8 cellular contexts compared by ENCODE assay signal in the genomic region with DNA sequence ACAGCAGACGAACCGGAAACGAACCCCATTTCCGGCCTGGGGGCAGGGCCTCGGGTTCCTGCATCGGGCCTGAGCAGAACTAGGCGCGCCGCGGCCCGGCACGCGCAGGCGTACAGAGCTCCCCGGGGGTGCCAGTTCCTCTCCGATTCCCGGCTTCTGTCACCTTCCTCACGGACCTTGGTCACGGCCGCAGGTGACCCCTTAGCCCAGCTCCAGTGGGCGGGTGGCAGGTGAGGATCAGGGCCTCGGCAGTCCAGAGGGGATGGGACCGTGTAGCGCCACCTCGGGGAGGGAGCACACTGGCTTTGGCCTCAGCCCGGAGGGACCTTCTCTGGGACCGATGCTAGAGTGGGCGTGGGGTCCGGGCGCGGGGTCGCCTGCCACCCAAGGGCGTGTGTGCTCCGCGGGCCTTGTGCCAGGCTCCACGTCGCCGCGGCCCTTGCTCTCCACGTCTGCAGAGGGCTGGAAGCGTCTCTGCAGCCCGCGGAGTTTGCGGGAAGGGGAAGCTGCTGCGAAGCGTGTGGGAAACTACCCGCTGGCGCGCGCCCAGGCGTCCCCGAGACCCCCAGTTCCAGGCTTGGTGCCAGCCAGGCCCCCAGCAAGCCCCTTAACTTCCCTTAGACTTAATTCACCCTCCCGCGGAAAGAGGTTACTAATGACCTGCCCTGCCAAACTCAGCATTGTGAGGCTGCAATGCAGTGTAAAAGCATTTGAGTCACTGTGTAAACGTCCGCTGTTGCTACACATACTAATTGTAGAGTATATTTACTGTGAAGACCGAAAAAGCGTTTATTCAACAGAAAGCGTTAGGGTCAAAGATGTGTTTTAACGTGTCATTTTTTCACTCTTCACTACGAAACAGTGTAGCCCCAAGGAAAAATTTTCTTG. TPM values are rescaled to one million over a fixed set of nuclear protein-coding genes. Genes with fewer than 3 reads are reported as not detected.
A peak's percentile ranks its signal among the peaks of the same experiment; 100 is the strongest.
DNase-seq lines count a peak whose midpoint lies in the region; ATAC-seq and TF ChIP-seq lines count a peak whose summit lies in the region.

TRAPPC12 (plus strand) TSS at position 48 of the 888 bp plus-strand sequence. CDS start 7,930 bp downstream, outside the sequence.

- H3K36me3 ChIP-seq in testis (ENCODE audit: low read depth, missing control alignments): no peaks in the 10 kb centered on the region

- peak; percentile 82 for ATAC-seq in omental fat pad (ENCODE audit: low FRiP score)

- 1% methylated on average over 18 to 50 of the region's 61 CpGs for WGBS in testis, 2 donors

- peak; percentile 48 for TF ChIP-seq CTCF in LNCaP clone FGC (IDR thresholded peaks at IDR 0.05; ENCODE audit: control insufficient read depth, extremely low read depth, insufficient read depth)
- no peak for TF ChIP-seq CTCF in omental fat pad (IDR thresholded peaks at IDR 0.05)
- TF ChIP-seq CTCF in testis (IDR thresholded peaks at IDR 0.05): peak in 1 of 3 experiments; percentile 28

- DNase-seq in GF-D8 (lab: John Stamatoyannopoulos, UW): peak; percentile 67
- peak; percentile 60 for DNase-seq in GOT3 (lab: John Stamatoyannopoulos, UW)
- DNase-seq in LNCaP clone FGC (ENCODE audit: low read depth): peak; percentile 58
- peak; percentile 92 for DNase-seq in SK-N-DZ (ENCODE audit: low spot score)
- peak; percentile 95 for DNase-seq in activated naive CD4-positive, alpha-beta T cell treated with anti-CD3 and anti-CD28 coated beads, Interleukin-2, amount 10 ng/mL, durations not matched to agents 7 days and 5 days
- DNase-seq in globus pallidus (ENCODE audit: low spot score): peak; percentile 86
- DNase-seq in omental fat pad (ENCODE audit: low spot score): peak; percentile 78
- peak; percentile 96 for DNase-seq in testis

- H3K4me3 Mint-ChIP-seq in activated naive CD4-positive, alpha-beta T cell treated with anti-CD3 and anti-CD28 coated beads, Interleukin-2, amount 10 ng/mL, durations not matched to agents 7 days and 5 days: peak within 1 kb of the TSS; percentile 94

- CTCF ChIA-PET in activated naive CD4-positive, alpha-beta T cell treated with anti-CD3 and anti-CD28 coated beads, Interleukin-2, amount 10 ng/mL, durations not matched to agents 7 days and 5 days (lab: Charles Lee): interaction anchor here (1.3 to 1.7 kb wide), 3 partner anchors 9 to 82 kb away, joined by 3 to 5 read pairs (median 3); no protein-coding TSS in a partner anchor

- H3K27me3 Mint-ChIP-seq in activated naive CD4-positive, alpha-beta T cell treated with anti-CD3 and anti-CD28 coated beads, Interleukin-2, amount 10 ng/mL, durations not matched to agents 7 days and 5 days: no peaks in the 10 kb centered on the region

- intact Hi-C loops in testis (cut with DNase I; ENCODE audit: low total_unique reads): no loop called here

- peak within 1 kb of the TSS; percentile 90 for H3K4me3 ChIP-seq in LNCaP clone FGC (ENCODE audit: low read depth, low read length)
- peak within 1 kb of the TSS; percentile 81 to 90 for H3K4me3 ChIP-seq in testis

- H3K27ac Mint-ChIP-seq in activated naive CD4-positive, alpha-beta T cell treated with anti-CD3 and anti-CD28 coated beads, Interleukin-2, amount 10 ng/mL, durations not matched to agents 7 days and 5 days: peak within 1 kb of the TSS; percentile 98

- no peaks in the 10 kb centered on the region for H3K9me3 ChIP-seq in testis

- H3K9me3 Mint-ChIP-seq in activated naive CD4-positive, alpha-beta T cell treated with anti-CD3 and anti-CD28 coated beads, Interleukin-2, amount 10 ng/mL, durations not matched to agents 7 days and 5 days: peaks cover 2% of the 10 kb centered on the region

- peaks cover 28% of the 10 kb centered on the region for H3K36me3 Mint-ChIP-seq in activated naive CD4-positive, alpha-beta T cell treated with anti-CD3 and anti-CD28 coated beads, Interleukin-2, amount 10 ng/mL, durations not matched to agents 7 days and 5 days

- TF ChIP-seq POLR2A in testis (IDR thresholded peaks at IDR 0.05): peak; percentile 68

- H3K27me3 ChIP-seq in testis: no peaks in the 10 kb centered on the region

- H3K4me1 ChIP-seq in testis: peaks cover 11% of the 10 kb centered on the region

- H3K4me1 Mint-ChIP-seq in activated naive CD4-positive, alpha-beta T cell treated with anti-CD3 and anti-CD28 coated beads, Interleukin-2, amount 10 ng/mL, durations not matched to agents 7 days and 5 days: peaks cover 62% of the 10 kb centered on the region

- peak within 1 kb of the TSS; percentile 81 to 90 for H3K27ac ChIP-seq in testis

RNA-seq across cellular contexts. Expression of gene TRAPPC12, which starts in this region (rescaled TPM):
- 48.4 and 55.8 TPM in 2 replicates for polyA plus RNA-seq in SK-N-DZ (2014; cell fraction: cytosol; rRNA removed)
- 69.0 and 75.0 TPM in 2 replicates for polyA plus RNA-seq in SK-N-DZ (2014; cell fraction: nucleus; rRNA removed)
- total RNA-seq in omental fat pad: 10 to 100 TPM; 39.3 to 92.1 (median 53.9) TPM
- 100 to 1,000 TPM; 172 to 236 TPM for total RNA-seq in testis
- polyA plus RNA-seq in testis (ENCODE audit: insufficient read depth, low read depth, low replicate concordance): 406 TPM

Comparison
In these comparisons a context has a peak if more than half of its experiments do, and no peak if none do; other contexts are left out.
1. Peak in every context shown above with its lines: DNase-seq, ATAC-seq, H3K4me3 ChIP-seq and H3K27ac ChIP-seq.